ENCODE assay signal across 8 cellular contexts in genomic region chr19:52170863-52171320, GRCh38. TPM values are rescaled to one million over a fixed set of nuclear protein-coding genes. Genes with fewer than 3 reads are reported as not detected.
DNase-seq lines count a peak whose midpoint lies in the region; ATAC-seq and TF ChIP-seq lines count a peak whose summit lies in the region.

No MANE protein-coding gene starts in this region.

- intact Hi-C loops in left ventricle myocardium superior (cut with micrococcal nuclease) = no loop called here

- peak overlapping the region; percentile 98 for H3K4me3 ChIP-seq in retinal pigment epithelial cell (ENCODE audit: low read length)

- no peak for TF ChIP-seq CTCF in retinal pigment epithelial cell (conservative IDR thresholded peaks at IDR 0.05; ENCODE audit: low read depth, low read length)

- ATAC-seq in HG03354 (IDR thresholded peaks at IDR 0.05; ENCODE audit: poor library complexity, severe bottlenecking, unreplicated experiment) (peak; percentile 34), left ventricle myocardium superior (peak; percentile 48)

- H3K36me3 Mint-ChIP-seq in activated naive CD8-positive, alpha-beta T cell = peaks cover 12% of the 10 kb centered on the region

- H3K4me3 Mint-ChIP-seq in activated naive CD8-positive, alpha-beta T cell = peak overlapping the region; percentile 98

- H3K9me3 Mint-ChIP-seq in activated naive CD8-positive, alpha-beta T cell (ENCODE audit: low read depth) = no peaks in the 10 kb centered on the region

- H3K4me1 Mint-ChIP-seq in activated naive CD8-positive, alpha-beta T cell (ENCODE audit: low read depth) = peaks cover 32% of the 10 kb centered on the region

- H3K27ac Mint-ChIP-seq in activated naive CD8-positive, alpha-beta T cell = peak overlapping the region; percentile 97

- no peaks in the 10 kb centered on the region for H3K27me3 Mint-ChIP-seq in activated naive CD8-positive, alpha-beta T cell

- DNase-seq in NCI-H2196 treated with DMSO at 0.1 percent for 48 hours (lab: John Stamatoyannopoulos, UW; ENCODE audit: unreplicated experiment) (peak; percentile 2), NCI-H2196 (lab: John Stamatoyannopoulos, UW; ENCODE audit: unreplicated experiment) (no peak), left ventricle myocardium superior (peak; percentile 52), retinal pigment epithelial cell (ENCODE audit: low read depth) (no peak), SIG-M5 (lab: John Stamatoyannopoulos, UW) (no peak), NCI-H187 treated with DMSO at 0.1 percent for 48 hours (lab: John Stamatoyannopoulos, UW) (no peak)

RNA-seq across cellular contexts. Expression of gene ZNF836, which starts 0.5 kb away (rescaled TPM):
- 6.6 TPM for total RNA-seq in left ventricle myocardium superior

RNA-seq across cellular contexts. Expression of gene PPP2R1A, which starts 19.0 kb away (rescaled TPM):
- total RNA-seq in left ventricle myocardium superior = 372 TPM

RNA-seq across cellular contexts. Expression of gene ZNF616, which starts 31.2 kb away (rescaled TPM):
- 5.5 TPM for total RNA-seq in left ventricle myocardium superior

Comparison
In these comparisons a context has a peak if more than half of its experiments do, and no peak if none do; other contexts are left out.
1. DNase-seq: peak in NCI-H2196 treated with DMSO at 0.1 percent for 48 hours (single experiment) and left ventricle myocardium superior (single experiment); none in NCI-H2196 (single experiment), retinal pigment epithelial cell (single experiment), SIG-M5 (single experiment) and NCI-H187 treated with DMSO at 0.1 percent for 48 hours (single experiment).